Comparison of ENCODE assay signal across 1 cellular context in genomic region chr1:35539073-35539823, GRCh38.
TF ChIP-seq lines count a peak whose summit lies in the region.

No MANE protein-coding gene starts in this region.

TF ChIP-seq in GM23338, 12 proteins besides CTCF, POLR2A, EP300 and RAD21 (continued from another document):
- TF ChIP-seq ZNF462 (CRISPR knock-in tag; IDR thresholded peaks at IDR 0.05) (no peak), EZH2 (IDR thresholded peaks at IDR 0.05; ENCODE audit: low read depth, unreplicated experiment) (no peak), ZNF331 (CRISPR knock-in tag; IDR thresholded peaks at IDR 0.05; ENCODE audit: low read depth) (no peak), REST (IDR thresholded peaks at IDR 0.05; ENCODE audit: unreplicated experiment) (no peak)
